In genomic region chr6:104955491-104955890, GRCh38 we compare ENCODE assay signal across 14 cellular contexts.
DNase-seq lines count a peak whose midpoint lies in the region; ATAC-seq and TF ChIP-seq lines count a peak whose summit lies in the region.
"Had no signal": no experiment of that assay in that cellular context is flagged by ENCODE, and none has a peak within 500 bp of the region (broad histone marks: within the 10 kb centered on the region; RNA-seq: fewer than 3 reads in every experiment).

No MANE protein-coding gene starts in this region.

- no peak overlapping the region for H2AFZ ChIP-seq in neuron (ENCODE audit: low read depth, low read length)

- POLR2A ChIA-PET in HEK293 (lab: Yijun Ruan, JAX) = interaction anchor here (0.7 to 1.8 kb wide), 4 partner anchors 10 to 123 kb away, joined by 3 read pairs; no protein-coding TSS in a partner anchor

- peak overlapping the region; percentile 80 for H3K4me3 ChIP-seq in HEK293 (ENCODE audit: low read depth, low read length)
- peak overlapping the region; percentile 100 for H3K4me3 ChIP-seq in neuron (ENCODE audit: low read length)
- H3K4me3 ChIP-seq: adrenal gland, tibial artery had no signal

- DNase-seq in NCI-H2227 treated with DMSO at 0.1 percent for 48 hours (lab: John Stamatoyannopoulos, UW) (peak; percentile 61), erythroblast (lab: John Stamatoyannopoulos, UW) (peak; percentile 41 to 51)
- no peak for DNase-seq in stimulated activated CD4-positive, alpha-beta T cell treated with anti-CD3 and anti-CD28 coated beads, Interleukin-15, amount 100 ng/mL, for 24 hours
- DNase-seq: activated CD4-positive, alpha-beta T cell treated with anti-CD3 and anti-CD28 coated beads, Interleukin-2, amount 50 U/mL, for 4 hours; adrenal gland; CD4-positive, CD25-positive, alpha-beta regulatory T cell; left colon; NCI-H1417 treated with DMSO at 0.1 percent for 48 hours; tibial artery had no signal

- no peak for TF ChIP-seq CTCF in HEK293 (tag by site-specific recombination; IDR thresholded peaks at IDR 0.05)

- H3K27ac ChIP-seq in HEK293 (ENCODE audit: extremely low read depth, low read depth, low read length) = 0 out of 2 replicates have a peak overlapping the region, but pooled peaks have one; percentile 61
- H3K27ac ChIP-seq: adrenal gland, epithelial cell of prostate, tibial artery had no signal

- no peaks in the 10 kb centered on the region for H3K9me3 ChIP-seq in HEK293 (ENCODE audit: control insufficient read depth, insufficient read depth, low read depth, low read length)
- no peaks in the 10 kb centered on the region for H3K9me3 ChIP-seq in neuron (ENCODE audit: low read length)
- H3K9me3 ChIP-seq: adrenal gland had no signal

- no peaks in the 10 kb centered on the region for H3K27me3 ChIP-seq in neuron (ENCODE audit: insufficient read depth, low read length)

- H3K36me3 ChIP-seq in HEK293 (ENCODE audit: control insufficient read depth in 2 of 2, insufficient read depth in 1 of 2, low read length in 2 of 2) = no peaks in the 10 kb centered on the region
- no peaks in the 10 kb centered on the region for H3K36me3 ChIP-seq in neuron (ENCODE audit: insufficient read depth, low read length)
- H3K36me3 ChIP-seq: adrenal gland, tibial artery had no signal

- H3K4me1 ChIP-seq in HEK293 (ENCODE audit: control insufficient read depth, insufficient read depth, low read length) (peaks cover 3% of the 10 kb centered on the region; the same call in 1 of the 2 replicates), neuron (ENCODE audit: insufficient read depth, low read length) (peaks cover 47% of the 10 kb centered on the region)
- H3K4me1 ChIP-seq: adrenal gland had no signal

- CTCF ChIA-PET in HEK293 (lab: Yijun Ruan, JAX) = interaction anchor here (0.6 to 7.2 kb wide), 14 partner anchors 10 to 467 kb away, joined by 3 to 41 read pairs (median 3); no protein-coding TSS in a partner anchor

- no peak for TF ChIP-seq POLR2A in erythroblast (IDR thresholded peaks at IDR 0.05; ENCODE audit: low read length)

- ATAC-seq in HG02970 (IDR thresholded peaks at IDR 0.05; ENCODE audit: low FRiP score, unreplicated experiment) (no peak), GM18907 (IDR thresholded peaks at IDR 0.05; ENCODE audit: unreplicated experiment) (no peak)
- ATAC-seq: left colon had no signal

TF ChIP-seq in HEK293, 187 proteins besides CTCF, POLR2A, EP300 and RAD21:
- TF ChIP-seq OSR2 (tag by site-specific recombination; IDR thresholded peaks at IDR 0.05) (peak; percentile 38; the same call in 1 of the 2 replicates), ZNF132 (tag by site-specific recombination; IDR thresholded peaks at IDR 0.05; ENCODE audit: borderline replicate concordance) (no peak), MZF1 (tag by site-specific recombination; IDR thresholded peaks at IDR 0.05; ENCODE audit: borderline replicate concordance) (peak; percentile 55; the same call in 1 of the 2 replicates), ZNF501 (tag by site-specific recombination; IDR thresholded peaks at IDR 0.05) (0 out of 2 replicates have a peak, but pooled peaks have one; percentile 10), ZFP37 (tag by site-specific recombination; IDR thresholded peaks at IDR 0.05) (0 out of 2 replicates have a peak, but pooled peaks have one; percentile 9)
TF ChIP-seq in HEK293: peak in this region for 4.
